18 cellular contexts compared by ENCODE assay signal in genomic region chr11:95148938-95149337, GRCh38. TPM values are rescaled to one million over a fixed set of nuclear protein-coding genes. Genes with fewer than 3 reads are reported as not detected.
A peak's percentile ranks its signal among the peaks of the same experiment; 100 is the strongest.
DNase-seq lines count a peak whose midpoint lies in the region; ATAC-seq and TF ChIP-seq lines count a peak whose summit lies in the region.
"Had no signal": no experiment of that assay in that cellular context is flagged by ENCODE, and none has a peak within 500 bp of the region (broad histone marks: within the 10 kb centered on the region; RNA-seq: fewer than 3 reads in every experiment).

No MANE protein-coding gene starts in this region.

- no peaks in the 10 kb centered on the region for H3K9me3 ChIP-seq in left ventricle myocardium inferior (replicated peaks)
- no peaks in the 10 kb centered on the region for H3K9me3 ChIP-seq in right cardiac atrium (ENCODE audit: control insufficient read depth, low read length)
- H3K9me3 ChIP-seq: A549, testis had no signal

- H3K27me3 Mint-ChIP-seq in central memory CD8-positive, alpha-beta T cell, result peaks cover 37% of the 10 kb centered on the region
- peaks cover 9% of the 10 kb centered on the region for H3K27me3 Mint-ChIP-seq in neural crest cell (ENCODE audit: low read depth)

- H3K4me3 Mint-ChIP-seq in central memory CD8-positive, alpha-beta T cell, result peak overlapping the region; percentile 43
- peak overlapping the region; percentile 42 for H3K4me3 Mint-ChIP-seq in neural crest cell

- no peak for DNase-seq in left ventricle myocardium inferior
- DNase-seq in right cardiac atrium, result no peak
- DNase-seq in central memory CD8-positive, alpha-beta T cell (ENCODE audit: low spot score in 2 of 2), result no peak
- DNase-seq in neural crest cell (ENCODE audit: low read depth, low spot score), result no peak
- DNase-seq in NCI-H1417 (lab: John Stamatoyannopoulos, UW), result no peak
- no peak for DNase-seq in NCI-H526 (lab: John Stamatoyannopoulos, UW)
- no peak for DNase-seq in NCI-H2171 treated with DMSO at 0.1 percent for 48 hours (lab: John Stamatoyannopoulos, UW)
- no peak for DNase-seq in SKM-1 treated with dmso at 0.1 percent for 144 hours (lab: John Stamatoyannopoulos, UW; ENCODE audit: unreplicated experiment)
- DNase-seq: activated B cell treated with CpG ODN at 0.5 μM for 24 hours; activated CD8-positive, alpha-beta memory T cell treated with anti-CD3 and anti-CD28 coated beads, Interleukin-2, amount 10 ng/mL, durations not matched to agents 7 days and 5 days; activated gamma-delta T cell; EL; naive B cell; NCI-H2029; NCI-H510A treated with DMSO at 0.1 percent for 48 hours had no signal

- H3K4me1 ChIP-seq in left ventricle myocardium inferior (peaks cover 43% of the 10 kb centered on the region), right cardiac atrium (ENCODE audit: control insufficient read depth, insufficient read depth, low read length) (peaks cover 4% of the 10 kb centered on the region)

- TF ChIP-seq CTCF in left ventricle myocardium inferior (IDR thresholded peaks at IDR 0.05; ENCODE audit: borderline replicate concordance), result no peak
- TF ChIP-seq CTCF in neural crest cell (conservative IDR thresholded peaks at IDR 0.05), result no peak

- H3K27ac ChIP-seq in left ventricle myocardium inferior (replicated peaks) (peak overlapping the region; percentile 94), right cardiac atrium (ENCODE audit: low read length) (no peak overlapping the region)
- H3K27ac ChIP-seq: A549 had no signal

- intact Hi-C loops in left ventricle myocardium inferior (cut with micrococcal nuclease), result loop anchor here (5.0 to 10.0 kb wide), 2 partner anchors 54 to 82 kb away; partner anchors contain the start of gene SRSF8
- intact Hi-C loops in right cardiac atrium (cut with DNase I), result loop anchor here in 1 of 4 donors (5.0 to 10.0 kb wide), 2 partner anchors 54 to 82 kb away; partner anchors contain the start of gene SRSF8

- 70% methylated on average over 2 of the region's 2 CpGs for WGBS in right cardiac atrium

- no peak for ATAC-seq in right cardiac atrium
- ATAC-seq in central memory CD8-positive, alpha-beta T cell (replicated peaks; ENCODE audit: extremely low read depth, poor library complexity, severe bottlenecking), result no peak
- ATAC-seq: A549; activated CD8-positive, alpha-beta memory T cell treated with anti-CD3 and anti-CD28 coated beads, Interleukin-2, amount 10 ng/mL, durations not matched to agents 7 days and 5 days had no signal

- H3K4me3 ChIP-seq in left ventricle myocardium inferior, result no peak overlapping the region
- H3K4me3 ChIP-seq in right cardiac atrium (ENCODE audit: low read length), result no peak overlapping the region
- H3K4me3 ChIP-seq: A549 had no signal

- H3K27ac Mint-ChIP-seq in central memory CD8-positive, alpha-beta T cell (ENCODE audit: low read depth), result no peak overlapping the region
- H3K27ac Mint-ChIP-seq in neural crest cell (ENCODE audit: unreplicated experiment), result peak overlapping the region; percentile 50
- H3K27ac Mint-ChIP-seq: GM23338 had no signal

- no peaks in the 10 kb centered on the region for H3K27me3 ChIP-seq in left ventricle myocardium inferior (ENCODE audit: low read depth)
- no peaks in the 10 kb centered on the region for H3K27me3 ChIP-seq in right cardiac atrium (ENCODE audit: control insufficient read depth, insufficient read depth)
- H3K27me3 ChIP-seq: testis had no signal

- H3K9me3 Mint-ChIP-seq in central memory CD8-positive, alpha-beta T cell, result no peaks in the 10 kb centered on the region
- no peaks in the 10 kb centered on the region for H3K9me3 Mint-ChIP-seq in neural crest cell
- H3K9me3 Mint-ChIP-seq: activated B cell treated with CpG ODN at 0.5 μM for 24 hours, GM23338, naive B cell had no signal

- peaks cover 25% of the 10 kb centered on the region for H3K4me1 Mint-ChIP-seq in central memory CD8-positive, alpha-beta T cell
- H3K4me1 Mint-ChIP-seq in neural crest cell, result peaks cover 31% of the 10 kb centered on the region

- H3K36me3 ChIP-seq in left ventricle myocardium inferior, result no peaks in the 10 kb centered on the region

- H3K36me3 Mint-ChIP-seq in central memory CD8-positive, alpha-beta T cell (ENCODE audit: insufficient read depth), result peaks cover 8% of the 10 kb centered on the region
- H3K36me3 Mint-ChIP-seq in neural crest cell (ENCODE audit: low read depth), result no peaks in the 10 kb centered on the region
- H3K36me3 Mint-ChIP-seq: activated CD8-positive, alpha-beta memory T cell treated with anti-CD3 and anti-CD28 coated beads, Interleukin-2, amount 10 ng/mL, durations not matched to agents 7 days and 5 days; naive B cell had no signal

RNA-seq across cellular contexts. Expression of gene ENDOD1, which starts 59.3 kb away (rescaled TPM):
- total RNA-seq in left ventricle myocardium inferior, result 11.3 TPM
- total RNA-seq in right cardiac atrium, result 10 to 100 TPM; 12.0 to 19.5 (median 14.6) TPM
- 8.8 TPM for polyA plus RNA-seq in right cardiac atrium
- total RNA-seq in neural crest cell, result 12.3 and 12.5 TPM in 2 replicates
